ENCODE assay signal across 10 cellular contexts in genomic region chr2:46601328-46601963, GRCh38. TPM values are rescaled to one million over a fixed set of nuclear protein-coding genes. Genes with fewer than 3 reads are reported as not detected.
DNase-seq lines count a peak whose midpoint lies in the region; ATAC-seq, FAIRE-seq and TF ChIP-seq lines count a peak whose summit lies in the region.
"Had no signal": no experiment of that assay in that cellular context is flagged by ENCODE, and none has a peak within 500 bp of the region (broad histone marks: within the 10 kb centered on the region; RNA-seq: fewer than 3 reads in every experiment).

No MANE protein-coding gene starts in this region.

- H3K36me3 ChIP-seq in tibial artery (peaks cover 0 to 6% (median 0%) of the 10 kb centered on the region in 3 donors), H7 (replicated peaks; ENCODE audit: control insufficient read depth, insufficient read depth, low read length) (no peaks in the 10 kb centered on the region)

- H3K9me3 Mint-ChIP-seq in activated CD4-positive, alpha-beta T cell treated with anti-CD3 and anti-CD28 coated beads, Interleukin-2, amount 10 ng/mL, durations not matched to agents 24 days and 14 days = no peaks in the 10 kb centered on the region

- H3K27ac Mint-ChIP-seq in activated CD4-positive, alpha-beta T cell treated with anti-CD3 and anti-CD28 coated beads, Interleukin-2, amount 10 ng/mL, durations not matched to agents 24 days and 14 days = no peak overlapping the region

- H3K4me1 ChIP-seq in tibial artery = no peaks in the 10 kb centered on the region

- TF ChIP-seq CTCF in foreskin fibroblast (IDR thresholded peaks at IDR 0.05; ENCODE audit: low read depth, low read length) (peak; percentile 27), tibial artery (IDR thresholded peaks at IDR 0.05) (peak; percentile 37 to 44)

- no peaks in the 10 kb centered on the region for H3K27me3 Mint-ChIP-seq in activated CD4-positive, alpha-beta T cell treated with anti-CD3 and anti-CD28 coated beads, Interleukin-2, amount 10 ng/mL, durations not matched to agents 24 days and 14 days

- ATAC-seq in left colon (no peak), Right ventricle myocardium superior (ENCODE audit: poor library complexity) (no peak)

- no peak overlapping the region for H3K27ac ChIP-seq in tibial artery
- H3K27ac ChIP-seq: epithelial cell of prostate had no signal

- no peaks in the 10 kb centered on the region for H3K4me1 Mint-ChIP-seq in activated CD4-positive, alpha-beta T cell treated with anti-CD3 and anti-CD28 coated beads, Interleukin-2, amount 10 ng/mL, durations not matched to agents 24 days and 14 days

- no peaks in the 10 kb centered on the region for H3K9me3 ChIP-seq in tibial artery

- H3K27me3 ChIP-seq in tibial artery (no peaks in the 10 kb centered on the region), H7 (ENCODE audit: control insufficient read depth, insufficient read depth, low read length) (no peaks in the 10 kb centered on the region)

- H3K4me3 ChIP-seq in foreskin fibroblast (ENCODE audit: low read depth in 1 of 2, low read length in 2 of 2) (no peak overlapping the region), tibial artery (no peak overlapping the region), H7 (ENCODE audit: insufficient read depth, low read depth, low read length) (no peak overlapping the region)

- H3K4me3 Mint-ChIP-seq in activated CD4-positive, alpha-beta T cell treated with anti-CD3 and anti-CD28 coated beads, Interleukin-2, amount 10 ng/mL, durations not matched to agents 24 days and 14 days = no peak overlapping the region

- intact Hi-C loops in activated CD4-positive, alpha-beta T cell treated with anti-CD3 and anti-CD28 coated beads, Interleukin-2, amount 10 ng/mL, durations not matched to agents 24 days and 14 days (cut with micrococcal nuclease) = no loop called here
- intact Hi-C loops in tibial artery (cut with DNase I; ENCODE audit: low total_unique reads) (no loop called here), left colon (cut with DNase I, micrococcal nuclease) (no loop called here), Right ventricle myocardium superior (cut with DNase I) (no loop called here)

- FAIRE-seq in RCC 7860 (lab: Jason Lieb, UNC) = peak; percentile 63

- peaks cover 7% of the 10 kb centered on the region for H3K36me3 Mint-ChIP-seq in activated CD4-positive, alpha-beta T cell treated with anti-CD3 and anti-CD28 coated beads, Interleukin-2, amount 10 ng/mL, durations not matched to agents 24 days and 14 days (ENCODE audit: low read depth)

- peak; percentile 26 for DNase-seq in activated CD4-positive, alpha-beta T cell treated with anti-CD3 and anti-CD28 coated beads, Interleukin-2, amount 10 ng/mL, durations not matched to agents 24 days and 14 days
- no peak for DNase-seq in activated CD4-positive, alpha-beta T cell treated with anti-CD3 and anti-CD28 coated beads for 4 hours
- DNase-seq in RCC 7860 (ENCODE audit: low spot score) (peak; percentile 26), foreskin fibroblast (peak in 1 of 2 donors; percentile 30), tibial artery (no peak), H7 (no peak), left colon (no peak), Right ventricle myocardium superior (no peak)
- DNase-seq: DMS79 treated with DMSO at 0.1 percent for 48 hours had no signal

RNA-seq across cellular contexts. Expression of gene PIGF, which starts 15.4 kb away (rescaled TPM):
- 26.7 and 27.1 TPM in 2 replicates for total RNA-seq in activated CD4-positive, alpha-beta T cell treated with anti-CD3 and anti-CD28 coated beads, Interleukin-2, amount 10 ng/mL, durations not matched to agents 24 days and 14 days
- total RNA-seq in H7 (2014; rRNA removed; shearing (Covaris generic)) = 18.3 and 18.8 TPM in 2 replicates
- 10 to 100 TPM; 23.3 to 25.4 TPM for total RNA-seq in left colon
- total RNA-seq in Right ventricle myocardium superior = 8.9 TPM

RNA-seq across cellular contexts. Expression of gene CRIPT, which starts 15.6 kb away (rescaled TPM):
- 10.6 and 11.8 TPM in 2 replicates for total RNA-seq in activated CD4-positive, alpha-beta T cell treated with anti-CD3 and anti-CD28 coated beads, Interleukin-2, amount 10 ng/mL, durations not matched to agents 24 days and 14 days
- 5.7 and 7.2 TPM in 2 replicates for total RNA-seq in H7 (2014; rRNA removed; shearing (Covaris generic))
- total RNA-seq in left colon = 10 to 100 TPM; 10.9 to 15.0 TPM
- 19.1 TPM for total RNA-seq in Right ventricle myocardium superior

RNA-seq across cellular contexts. Expression of gene ATP6V1E2, which starts 59.1 kb away (rescaled TPM):
- total RNA-seq in activated CD4-positive, alpha-beta T cell treated with anti-CD3 and anti-CD28 coated beads, Interleukin-2, amount 10 ng/mL, durations not matched to agents 24 days and 14 days = 5.3 and 6.1 TPM in 2 replicates
- 8.4 and 9.4 TPM in 2 replicates for total RNA-seq in H7 (2014; rRNA removed; shearing (Covaris generic))
- total RNA-seq in left colon = 1 to 10 TPM; 1.9 to 2.9 TPM
- total RNA-seq in Right ventricle myocardium superior = 6.0 TPM

RNA-seq across cellular contexts. Expression of gene RHOQ, which starts 59.2 kb away (rescaled TPM):
- total RNA-seq in activated CD4-positive, alpha-beta T cell treated with anti-CD3 and anti-CD28 coated beads, Interleukin-2, amount 10 ng/mL, durations not matched to agents 24 days and 14 days = 10.6 and 12.6 TPM in 2 replicates
- 25.7 and 40.4 TPM in 2 replicates for total RNA-seq in H7 (2014; rRNA removed; shearing (Covaris generic))
- total RNA-seq in left colon (10 to 100 TPM; 11.8 to 23.9 TPM), Right ventricle myocardium superior (442 TPM)

Comparison
In these comparisons a context has a peak if more than half of its experiments do, and no peak if none do; other contexts are left out.
1. DNase-seq: peak in activated CD4-positive, alpha-beta T cell treated with anti-CD3 and anti-CD28 coated beads, Interleukin-2, amount 10 ng/mL, durations not matched to agents 24 days and 14 days (single experiment) and RCC 7860 (single experiment); none in activated CD4-positive, alpha-beta T cell treated with anti-CD3 and anti-CD28 coated beads for 4 hours (0 of 2), tibial artery (0 of 2), H7 (single experiment), left colon (0 of 2) and Right ventricle myocardium superior (single experiment).